Comparison of ENCODE assay signal across 17 cellular contexts in genomic region chr14:97703006-97703760, GRCh38.
DNase-seq lines count a peak whose midpoint lies in the region; ATAC-seq and TF ChIP-seq lines count a peak whose summit lies in the region.
"Had no signal": no experiment of that assay in that cellular context is flagged by ENCODE, and none has a peak within 500 bp of the region (broad histone marks: within the 10 kb centered on the region; RNA-seq: fewer than 3 reads in every experiment).

No MANE protein-coding gene starts in this region.

- H3K9me3 Mint-ChIP-seq in activated CD8-positive, alpha-beta memory T cell treated with anti-CD3 and anti-CD28 coated beads, Interleukin-2, amount 10 ng/mL, durations not matched to agents 7 days and 5 days (ENCODE audit: low read depth) = peaks cover 6% of the 10 kb centered on the region
- peaks cover 16 to 23% of the 10 kb centered on the region in 2 donors for H3K9me3 Mint-ChIP-seq in stimulated activated naive CD8-positive, alpha-beta T cell treated with anti-CD3 and anti-CD28 coated beads, Interleukin-15, amount 100 ng/mL, for 72 hours

- no peaks in the 10 kb centered on the region for H3K9me3 ChIP-seq in effector memory CD4-positive, alpha-beta T cell (ENCODE audit: control insufficient read depth, low read length)
- H3K9me3 ChIP-seq: Caco-2 had no signal

- peak overlapping the region; percentile 19 for H3K4me3 ChIP-seq in effector memory CD4-positive, alpha-beta T cell (ENCODE audit: insufficient read depth, low read depth, low read length, poor library complexity, severe bottlenecking)
- H3K4me3 ChIP-seq: dorsolateral prefrontal cortex, stomach had no signal

- DNase-seq in activated CD8-positive, alpha-beta memory T cell treated with anti-CD3 and anti-CD28 coated beads, Interleukin-2, amount 10 ng/mL, durations not matched to agents 7 days and 5 days = peak; percentile 75
- DNase-seq in activated CD8-positive, alpha-beta memory T cell treated with anti-CD3 and anti-CD28 coated beads, Interleukin-2, amount 50 U/mL, for 48 hours = no peak
- DNase-seq in activated CD4-positive, CD25-positive, alpha-beta regulatory T cell treated with anti-CD3 and anti-CD28 coated beads, Interleukin-2, amount 50 U/mL, for 72 hours = peak; percentile 46
- peak in 1 of 3 donors; percentile 11 for DNase-seq in effector memory CD4-positive, alpha-beta T cell
- peak; percentile 10 to 53 for DNase-seq in stimulated activated naive CD8-positive, alpha-beta T cell treated with anti-CD3 and anti-CD28 coated beads, Interleukin-15, amount 100 ng/mL, for 72 hours
- DNase-seq in foreskin keratinocyte (no peak), NCI-H1417 treated with DMSO at 0.1 percent for 48 hours (lab: John Stamatoyannopoulos, UW) (no peak)
- DNase-seq: Caco-2, dorsolateral prefrontal cortex, NCI-H1694, NCI-H748 treated with DMSO at 0.1 percent for 48 hours, right cardiac atrium, stomach, T1000 had no signal

- H3K27me3 ChIP-seq in effector memory CD4-positive, alpha-beta T cell (replicated peaks; ENCODE audit: control insufficient read depth, insufficient read depth, low read length, poor library complexity, severe bottlenecking) = no peaks in the 10 kb centered on the region
- no peaks in the 10 kb centered on the region for H3K27me3 ChIP-seq in foreskin keratinocyte
- H3K27me3 ChIP-seq: stomach had no signal

- H3K36me3 ChIP-seq in effector memory CD4-positive, alpha-beta T cell (ENCODE audit: control insufficient read depth, insufficient read depth, low read length) = no peaks in the 10 kb centered on the region
- H3K36me3 ChIP-seq: stomach had no signal

- CTCF ChIA-PET in activated CD8-positive, alpha-beta memory T cell treated with anti-CD3 and anti-CD28 coated beads, Interleukin-2, amount 10 ng/mL, durations not matched to agents 7 days and 5 days (lab: Charles Lee) = interaction anchor here (0.6 to 0.9 kb wide), 3 partner anchors 18 to 1563 kb away, joined by 3 read pairs; no protein-coding TSS in a partner anchor

- peaks cover 21% of the 10 kb centered on the region for H3K36me3 Mint-ChIP-seq in activated CD8-positive, alpha-beta memory T cell treated with anti-CD3 and anti-CD28 coated beads, Interleukin-2, amount 10 ng/mL, durations not matched to agents 7 days and 5 days

- H3K4me1 ChIP-seq in effector memory CD4-positive, alpha-beta T cell (ENCODE audit: control insufficient read depth, insufficient read depth, low read length, poor library complexity, severe bottlenecking) = peaks cover 60% of the 10 kb centered on the region
- no peaks in the 10 kb centered on the region for H3K4me1 ChIP-seq in foreskin keratinocyte
- H3K4me1 ChIP-seq: Caco-2, stomach had no signal

- H3K4me3 Mint-ChIP-seq in activated CD8-positive, alpha-beta memory T cell treated with anti-CD3 and anti-CD28 coated beads, Interleukin-2, amount 10 ng/mL, durations not matched to agents 7 days and 5 days = peak overlapping the region; percentile 40
- H3K4me3 Mint-ChIP-seq in stimulated activated naive CD8-positive, alpha-beta T cell treated with anti-CD3 and anti-CD28 coated beads, Interleukin-15, amount 100 ng/mL, for 72 hours = peak overlapping the region; percentile 56 to 58
- H3K4me3 Mint-ChIP-seq: nephron had no signal

- H3K27me3 Mint-ChIP-seq in activated CD8-positive, alpha-beta memory T cell treated with anti-CD3 and anti-CD28 coated beads, Interleukin-2, amount 10 ng/mL, durations not matched to agents 7 days and 5 days = no peaks in the 10 kb centered on the region
- no peaks in the 10 kb centered on the region for H3K27me3 Mint-ChIP-seq in stimulated activated naive CD8-positive, alpha-beta T cell treated with anti-CD3 and anti-CD28 coated beads, Interleukin-15, amount 100 ng/mL, for 72 hours

- peaks cover 85% of the 10 kb centered on the region for H3K4me1 Mint-ChIP-seq in activated CD8-positive, alpha-beta memory T cell treated with anti-CD3 and anti-CD28 coated beads, Interleukin-2, amount 10 ng/mL, durations not matched to agents 7 days and 5 days
- H3K4me1 Mint-ChIP-seq in stimulated activated naive CD8-positive, alpha-beta T cell treated with anti-CD3 and anti-CD28 coated beads, Interleukin-15, amount 100 ng/mL, for 72 hours = peaks cover 75% of the 10 kb centered on the region
- H3K4me1 Mint-ChIP-seq: nephron had no signal

- ATAC-seq in activated CD8-positive, alpha-beta memory T cell treated with anti-CD3 and anti-CD28 coated beads, Interleukin-2, amount 10 ng/mL, durations not matched to agents 7 days and 5 days = peak; percentile 41
- peak; percentile 79 for ATAC-seq in stimulated activated naive CD8-positive, alpha-beta T cell treated with anti-CD3 and anti-CD28 coated beads, Interleukin-15, amount 100 ng/mL, for 72 hours
- no peak for ATAC-seq in GM18517 (IDR thresholded peaks at IDR 0.05; ENCODE audit: unreplicated experiment)
- no peak for ATAC-seq in foreskin keratinocyte
- ATAC-seq: right cardiac atrium, Right ventricle myocardium inferior had no signal

- peak overlapping the region; percentile 94 for H3K27ac Mint-ChIP-seq in activated CD8-positive, alpha-beta memory T cell treated with anti-CD3 and anti-CD28 coated beads, Interleukin-2, amount 10 ng/mL, durations not matched to agents 7 days and 5 days
- H3K27ac Mint-ChIP-seq in stimulated activated naive CD8-positive, alpha-beta T cell treated with anti-CD3 and anti-CD28 coated beads, Interleukin-15, amount 100 ng/mL, for 72 hours = peak overlapping the region; percentile 75 to 94
- H3K27ac Mint-ChIP-seq: nephron had no signal

- TF ChIP-seq CTCF in foreskin keratinocyte (conservative IDR thresholded peaks at IDR 0.05) = no peak

- peak overlapping the region; percentile 36 for H3K27ac ChIP-seq in effector memory CD4-positive, alpha-beta T cell (ENCODE audit: insufficient read depth, low read length, poor library complexity, severe bottlenecking)
- H3K27ac ChIP-seq in foreskin keratinocyte = no peak overlapping the region
- H3K27ac ChIP-seq: dorsolateral prefrontal cortex, stomach had no signal

Comparison
In these comparisons a context has a peak if more than half of its experiments do, and no peak if none do; other contexts are left out.
1. DNase-seq: peak in activated CD8-positive, alpha-beta memory T cell treated with anti-CD3 and anti-CD28 coated beads, Interleukin-2, amount 10 ng/mL, durations not matched to agents 7 days and 5 days (single experiment), activated CD4-positive, CD25-positive, alpha-beta regulatory T cell treated with anti-CD3 and anti-CD28 coated beads, Interleukin-2, amount 50 U/mL, for 72 hours (single experiment) and stimulated activated naive CD8-positive, alpha-beta T cell treated with anti-CD3 and anti-CD28 coated beads, Interleukin-15, amount 100 ng/mL, for 72 hours (2 of 2); none in activated CD8-positive, alpha-beta memory T cell treated with anti-CD3 and anti-CD28 coated beads, Interleukin-2, amount 50 U/mL, for 48 hours (single experiment), foreskin keratinocyte (0 of 2) and NCI-H1417 treated with DMSO at 0.1 percent for 48 hours (single experiment).
2. ATAC-seq: peak in activated CD8-positive, alpha-beta memory T cell treated with anti-CD3 and anti-CD28 coated beads, Interleukin-2, amount 10 ng/mL, durations not matched to agents 7 days and 5 days (single experiment) and stimulated activated naive CD8-positive, alpha-beta T cell treated with anti-CD3 and anti-CD28 coated beads, Interleukin-15, amount 100 ng/mL, for 72 hours (single experiment); none in GM18517 (single experiment) and foreskin keratinocyte (single experiment).